Comparison of ENCODE assay signal across 8 cellular contexts in genomic region chr6:70520575-70520974, GRCh38.
DNase-seq lines count a peak whose midpoint lies in the region; ATAC-seq and TF ChIP-seq lines count a peak whose summit lies in the region.

No MANE protein-coding gene starts in this region.

- DNase-seq in stimulated activated CD4-positive, alpha-beta T cell treated with anti-CD3 and anti-CD28 coated beads, Interleukin-4, amount 100 ng/mL, for 24 hours = peak; percentile 6
- DNase-seq in stimulated activated CD4-positive, alpha-beta T cell treated with anti-CD3 and anti-CD28 coated beads, Interleukin-2, amount 100 ng/mL, for 24 hours = no peak
- DNase-seq in NCI-H1694 (lab: John Stamatoyannopoulos, UW) (peak; percentile 6), erythroblast (lab: John Stamatoyannopoulos, UW) (peak; percentile 19 to 50), NCI-H1930 (lab: John Stamatoyannopoulos, UW) (no peak), NCI-H128 (lab: John Stamatoyannopoulos, UW; ENCODE audit: unreplicated experiment) (no peak)

- no peak for ATAC-seq in HG03280 (IDR thresholded peaks at IDR 0.05; ENCODE audit: unreplicated experiment)
- no peak for ATAC-seq in HG02763 (IDR thresholded peaks at IDR 0.05; ENCODE audit: unreplicated experiment)

- no peak for TF ChIP-seq POLR2A in erythroblast (IDR thresholded peaks at IDR 0.05; ENCODE audit: low read length)

Comparison
In these comparisons a context has a peak if more than half of its experiments do, and no peak if none do; other contexts are left out.
1. DNase-seq: peak in stimulated activated CD4-positive, alpha-beta T cell treated with anti-CD3 and anti-CD28 coated beads, Interleukin-4, amount 100 ng/mL, for 24 hours (single experiment), NCI-H1694 (single experiment) and erythroblast (2 of 2); none in stimulated activated CD4-positive, alpha-beta T cell treated with anti-CD3 and anti-CD28 coated beads, Interleukin-2, amount 100 ng/mL, for 24 hours (0 of 2), NCI-H1930 (0 of 2) and NCI-H128 (single experiment).